8 cellular contexts compared by ENCODE assay signal in genomic region chr3:197960694-197961581, GRCh38. TPM values are rescaled to one million over a fixed set of nuclear protein-coding genes. Genes with fewer than 3 reads are reported as not detected.
DNase-seq lines count a peak whose midpoint lies in the region; ATAC-seq, FAIRE-seq and TF ChIP-seq lines count a peak whose summit lies in the region.

No MANE protein-coding gene starts in this region.

- FAIRE-seq in K562 (lab: Jason Lieb, UNC), result peak; percentile 26

- TSS peak; percentile 34 for BruUV-seq in K562 (replicated peaks; lab: Mats Ljungman, UMichigan)

- intact Hi-C loops in K562 (cut with micrococcal nuclease), result loop anchor here (1.0 to 5.0 kb wide), 3 partner anchors 11 to 116 kb away; partner anchors contain the start of gene RPL35A
- intact Hi-C loops in vagina (cut with DNase I), result no loop called here

- under 1% methylated on average over 23 of the region's 23 CpGs for WGBS in K562 (ENCODE audit: insufficient coverage, low coverage, missing lambda C conversion rate)
- 11 to 14% methylated on average over 23 of the region's 23 CpGs for WGBS in lung, 2 donors

- TF ChIP-seq POLR2A in K562 (conservative IDR thresholded peaks at IDR 0.05) (peak; percentile 49), vagina (IDR thresholded peaks at IDR 0.05) (no peak)

- TF ChIP-seq CTCF in K562 (IDR thresholded peaks at IDR 0.05 in 2 of 3, conservative IDR thresholded peaks at IDR 0.05 in 1 of 3; ENCODE audit: insufficient read depth in 2 of 3, low read depth in 1 of 3, low read length in 3 of 3) (no peak), lung (IDR thresholded peaks at IDR 0.05; ENCODE audit: control extremely low read depth, extremely low read depth) (no peak), vagina (IDR thresholded peaks at IDR 0.05) (no peak)

- no peaks in the 10 kb centered on the region; the same call in 1 of the 2 replicates for H3K9me3 ChIP-seq in K562 (replicated peaks; ENCODE audit: control insufficient read depth, insufficient read depth, low read depth, low read length)
- no peaks in the 10 kb centered on the region for H3K9me3 ChIP-seq in lung (ENCODE audit: control insufficient read depth in 2 of 2, insufficient read depth in 1 of 2, low read length in 1 of 2)
- no peaks in the 10 kb centered on the region for H3K9me3 ChIP-seq in vagina

- ATAC-seq in K562 (no peak), lung (ENCODE audit: insufficient read depth, low FRiP score) (no peak), GM21447 (IDR thresholded peaks at IDR 0.05; ENCODE audit: unreplicated experiment) (no peak)

- H4K20me1 ChIP-seq in K562 (replicated peaks; ENCODE audit: control insufficient read depth, insufficient read depth, low read length), result 0 out of 2 replicates have a peak, but pooled peaks cover 7% of the 10 kb centered on the region

- peaks cover 30 to 40% of the 10 kb centered on the region in 2 experiments for H3K4me1 ChIP-seq in K562 (replicated peaks in 1 of 2; ENCODE audit: control insufficient read depth in 2 of 2, insufficient read depth in 2 of 2, low read length in 2 of 2)
- H3K4me1 ChIP-seq in lung (ENCODE audit: control insufficient read depth in 2 of 2, insufficient read depth in 2 of 2, low read length in 2 of 2), result peaks cover 4 to 9% of the 10 kb centered on the region in 2 donors
- H3K4me1 ChIP-seq in vagina, result peaks cover 26% of the 10 kb centered on the region

- H3K27ac ChIP-seq in K562 (ENCODE audit: extremely low read depth, low read depth, low read length) (peak overlapping the region; percentile 91), lung (ENCODE audit: low read depth in 1 of 2, low read length in 1 of 2) (peak overlapping the region; percentile 91), vagina (peak overlapping the region; percentile 68)

- POLR2A ChIA-PET in K562 (lab: Yijun Ruan, JAX), result interaction anchor here (0.9 to 1.2 kb wide), 6 partner anchors 11 to 115 kb away, joined by 3 to 9 read pairs (median 4); partner anchors contain the start of gene RPL35A

- in situ Hi-C loops in K562 (cut with MboI), result no loop called here

- peak overlapping the region; percentile 86 for H2AFZ ChIP-seq in K562 (ENCODE audit: low read depth, low read length)

- H3K79me2 ChIP-seq in K562 (ENCODE audit: control insufficient read depth, insufficient read depth, low read length), result peaks cover 64% of the 10 kb centered on the region

- H3K9ac ChIP-seq in K562 (ENCODE audit: insufficient read depth in 1 of 2, low read depth in 2 of 2, low read length in 2 of 2), result peak overlapping the region; percentile 89 to 94

- H3K4me3 ChIP-seq in K562 (peak overlapping the region; percentile 63), lung (peak overlapping the region; percentile 75), vagina (peak overlapping the region; percentile 67 to 87)

- H3K4me2 ChIP-seq in K562 (ENCODE audit: insufficient read depth, low read length), result peak overlapping the region; percentile 99

- H3K9me1 ChIP-seq in K562 (ENCODE audit: control insufficient read depth, insufficient read depth, low read length), result no peaks in the 10 kb centered on the region

- H3K27me3 ChIP-seq in K562 (ENCODE audit: control insufficient read depth in 2 of 2, insufficient read depth in 2 of 2, low read length in 2 of 2) (no peaks in the 10 kb centered on the region), lung (ENCODE audit: control insufficient read depth, insufficient read depth) (no peaks in the 10 kb centered on the region), vagina (no peaks in the 10 kb centered on the region)

- TF ChIP-seq RAD21 in K562 (CRISPR knock-in tag; conservative IDR thresholded peaks at IDR 0.05 in 1 of 2, IDR thresholded peaks at IDR 0.05 in 1 of 2), result no peak

- DNase-seq in AG08395 (ENCODE audit: low spot score) (peak; percentile 35), HT1080 (ENCODE audit: low read depth) (peak; percentile 59), K562 (ENCODE audit: extremely low read depth in 1 of 4, low spot score in 3 of 4) (peak in 3 of 4 experiments; percentile 42 to 87 (median 57)), lung (ENCODE audit: low spot score) (no peak), vagina (ENCODE audit: extremely low spot score in 2 of 2) (peak in 1 of 2 donors; percentile 89), NK-92 (lab: John Stamatoyannopoulos, UW; ENCODE audit: unreplicated experiment) (no peak), NCI-H446 (lab: John Stamatoyannopoulos, UW) (no peak)

- TF ChIP-seq EP300 in K562 (IDR thresholded peaks at IDR 0.05; ENCODE audit: low read length), result peak; percentile 45; the same call in 1 of the 2 replicates

- CTCF ChIA-PET in K562 (lab: Yijun Ruan, JAX; ENCODE audit: low intra/inter-chr PET ratio), result no interaction called here

- H3K36me3 ChIP-seq in K562 (ENCODE audit: control insufficient read depth, insufficient read depth, low read length) (peaks cover 13% of the 10 kb centered on the region; the same call in 2 of the 3 replicates), lung (ENCODE audit: control insufficient read depth in 2 of 2, insufficient read depth in 2 of 2, low read length in 2 of 2) (peaks cover 4% of the 10 kb centered on the region in 2 donors), vagina (peaks cover 0 to 9% of the 10 kb centered on the region in 2 donors)

TF ChIP-seq in K562, 482 proteins besides CTCF, POLR2A, EP300 and RAD21 (continues in another document):
- TF ChIP-seq GATAD2A (IDR thresholded peaks at IDR 0.05) (no peak), MYBL2 (IDR thresholded peaks at IDR 0.05; ENCODE audit: low read depth) (0 out of 2 replicates have a peak, but pooled peaks have one; percentile 31), MYBL2 (CRISPR knock-in tag; IDR thresholded peaks at IDR 0.05; ENCODE audit: borderline replicate concordance) (no peak), NCOA2 (IDR thresholded peaks at IDR 0.05; ENCODE audit: partially characterized antibody in 2 of 2) (no peak), ILK (tag; IDR thresholded peaks at IDR 0.05; ENCODE audit: borderline replicate concordance, low read depth) (no peak), NCOR1 (IDR thresholded peaks at IDR 0.05) (no peak), SAFB2 (IDR thresholded peaks at IDR 0.05; ENCODE audit: borderline replicate concordance, low read depth, low read length, severe bottlenecking) (no peak), TAF15 (IDR thresholded peaks at IDR 0.05; ENCODE audit: low read depth, low read length) (no peak), TBL1XR1 (IDR thresholded peaks at IDR 0.05; ENCODE audit: low read length in 2 of 2) (no peak), ZC3H11A (IDR thresholded peaks at IDR 0.05; ENCODE audit: low read depth, low read length) (no peak), EHMT2 (IDR thresholded peaks at IDR 0.05) (no peak)
- TF ChIP-seq, protein P1, sequence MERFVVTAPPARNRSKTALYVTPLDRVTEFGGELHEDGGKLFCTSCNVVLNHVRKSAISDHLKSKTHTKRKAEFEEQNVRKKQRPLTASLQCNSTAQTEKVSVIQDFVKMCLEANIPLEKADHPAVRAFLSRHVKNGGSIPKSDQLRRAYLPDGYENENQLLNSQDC (CRISPR knock-in tag; IDR thresholded peaks at IDR 0.05), result no peak

RNA-seq across cellular contexts. Expression of gene LMLN, which starts 0.9 kb away (rescaled TPM):
- total RNA-seq in HT1080 (2014; rRNA removed; shearing (Covaris generic)), result 2.7 and 3.3 TPM in 2 replicates
- 4.2 and 5.2 TPM in 2 replicates for polyA plus RNA-seq in HT1080 (2015; cell fraction: cytosol; rRNA removed)
- 10.8 and 11.3 TPM in 2 replicates for polyA plus RNA-seq in HT1080 (2015; cell fraction: nucleus; rRNA removed)
- 30.3 and 71.8 TPM in 2 replicates for total RNA-seq in K562 (2011; cell fraction: chromatin; rRNA removed; ENCODE audit: low replicate concordance)
- total RNA-seq in K562 (2011; cell fraction: nucleolus; rRNA removed), result 21.2 and 21.8 TPM in 2 replicates
- total RNA-seq in K562 (2011; cell fraction: nucleoplasm; rRNA removed), result 33.3 and 46.4 TPM in 2 replicates
- total RNA-seq in K562 (2014; rRNA removed) (3.8 and 6.0 TPM in 2 replicates), K562 (2014; rRNA removed; fragmentation: Illumina TruSeq; extraction: Trizol) (6.9 and 7.9 TPM in 2 replicates), K562 (2015; rRNA removed; fragmentation: Illumina TruSeq; extraction: Trizol) (5.1 and 6.0 TPM in 2 replicates), K562 (2021) (11.0 and 11.2 TPM in 2 replicates), lung (10 to 100 TPM; 13.6 to 17.2 TPM), vagina (18.9 TPM)
- polyA plus RNA-seq in K562 (2011; rRNA removed) (15.9 and 16.7 TPM in 2 replicates), K562 (2014; fragmentation: Illumina TruSeq; extraction: Trizol) (8.1 and 8.5 TPM in 2 replicates), K562 (2014; fragmentation: Nextera tagmentation; extraction: Ambion mirVana) (1 to 10 TPM; 2.2 to 2.7 TPM), K562 (2014; rRNA removed) (8.5 and 12.5 TPM in 2 replicates), lung (1 to 10 TPM; 2.4 to 2.8 TPM)
- polyA plus RNA-seq in K562 (2011; cell fraction: cytosol; rRNA removed), result 8.1 and 12.8 TPM in 2 replicates
- polyA plus RNA-seq in K562 (2011; cell fraction: nucleus; rRNA removed), result 21.0 and 24.6 TPM in 2 replicates
- 5.7 and 6.6 TPM in 2 replicates for polyA plus RNA-seq in K562 (2012)
- polyA minus RNA-seq in K562 (2011; rRNA and poly(A)+ RNA removed), result 19.7 and 22.4 TPM in 2 replicates
- 6.8 and 12.5 TPM in 2 replicates for polyA minus RNA-seq in K562 (2011; cell fraction: cytosol; rRNA and poly(A)+ RNA removed)
- polyA minus RNA-seq in K562 (2011; cell fraction: nucleus; rRNA and poly(A)+ RNA removed), result 12.4 and 18.9 TPM in 2 replicates

RNA-seq across cellular contexts. Expression of gene RPL35A, which starts 10.9 kb away (rescaled TPM):
- total RNA-seq in HT1080 (2014; rRNA removed; shearing (Covaris generic)), result 1,111 and 1,615 TPM in 2 replicates
- 1,847 and 2,021 TPM in 2 replicates for polyA plus RNA-seq in HT1080 (2015; cell fraction: cytosol; rRNA removed)
- 593 and 639 TPM in 2 replicates for polyA plus RNA-seq in HT1080 (2015; cell fraction: nucleus; rRNA removed)
- 205 and 265 TPM in 2 replicates for total RNA-seq in K562 (2011; cell fraction: chromatin; rRNA removed; ENCODE audit: low replicate concordance)
- total RNA-seq in K562 (2011; cell fraction: nucleolus; rRNA removed), result 160 and 166 TPM in 2 replicates
- total RNA-seq in K562 (2011; cell fraction: nucleoplasm; rRNA removed), result 355 and 545 TPM in 2 replicates
- total RNA-seq in K562 (2014; rRNA removed), result 998 and 1,475 TPM in 2 replicates
- 2,429 and 2,625 TPM in 2 replicates for total RNA-seq in K562 (2014; rRNA removed; fragmentation: Illumina TruSeq; extraction: Trizol)
- 1,966 and 2,155 TPM in 2 replicates for total RNA-seq in K562 (2015; rRNA removed; fragmentation: Illumina TruSeq; extraction: Trizol)
- total RNA-seq in K562 (2021), result 1,574 and 1,710 TPM in 2 replicates
- 1,725 and 2,163 TPM in 2 replicates for polyA plus RNA-seq in K562 (2011; rRNA removed)
- 410 and 873 TPM in 2 replicates for polyA plus RNA-seq in K562 (2011; cell fraction: cytosol; rRNA removed)
- polyA plus RNA-seq in K562 (2011; cell fraction: nucleus; rRNA removed), result 282 and 691 TPM in 2 replicates
- polyA plus RNA-seq in K562 (2012), result 2,790 and 3,257 TPM in 2 replicates
- 2,519 and 2,591 TPM in 2 replicates for polyA plus RNA-seq in K562 (2014; fragmentation: Illumina TruSeq; extraction: Trizol)
- 1,000 to 10,000 TPM; 2,367 to 2,942 TPM for polyA plus RNA-seq in K562 (2014; fragmentation: Nextera tagmentation; extraction: Ambion mirVana)
- polyA plus RNA-seq in K562 (2014; rRNA removed), result 2,582 and 2,839 TPM in 2 replicates
- polyA minus RNA-seq in K562 (2011; rRNA and poly(A)+ RNA removed), result 454 and 610 TPM in 2 replicates
- 278 and 319 TPM in 2 replicates for polyA minus RNA-seq in K562 (2011; cell fraction: cytosol; rRNA and poly(A)+ RNA removed)
- polyA minus RNA-seq in K562 (2011; cell fraction: nucleus; rRNA and poly(A)+ RNA removed), result 49.8 and 108 TPM in 2 replicates
- total RNA-seq in lung, result 100 to 1,000 TPM; 678 to 735 TPM
- 1,000 to 10,000 TPM; 1,136 to 2,048 TPM for polyA plus RNA-seq in lung
- 371 TPM for total RNA-seq in vagina

Comparison
In these comparisons a context has a peak if more than half of its experiments do, and no peak if none do; other contexts are left out.
1. DNase-seq: peak in AG08395 (single experiment), HT1080 (single experiment) and K562 (3 of 4); none in lung (single experiment), NK-92 (single experiment) and NCI-H446 (0 of 2).
2. Peak in every context shown above with its lines, with median percentiles within 50 percentile points of each other: H3K27ac ChIP-seq and H3K4me3 ChIP-seq.